13 cellular contexts compared by ENCODE assay signal in genomic region chr4:110472583-110473329, GRCh38. TPM values are rescaled to one million over a fixed set of nuclear protein-coding genes. Genes with fewer than 3 reads are reported as not detected.
"Had no signal": no experiment of that assay in that cellular context is flagged by ENCODE, and none has a peak within 500 bp of the region (broad histone marks: within the 10 kb centered on the region; RNA-seq: fewer than 3 reads in every experiment).

No MANE protein-coding gene starts in this region.

- H3K4me3 ChIP-seq: cardiac muscle cell, heart right ventricle, left ventricle myocardium inferior, pancreas, transverse colon had no signal

- ATAC-seq: heart right ventricle, pancreas had no signal

- DNase-seq: activated CD4-positive, alpha-beta T cell treated with anti-CD3 and anti-CD28 coated beads for 48 hours; activated naive CD4-positive, alpha-beta T cell treated with Interleukin-2 at 50 U/mL for 16 hours; heart right ventricle; left ventricle myocardium inferior; pancreas; retina; small intestine; T-helper 1 cell; transverse colon; WERI-Rb-1 had no signal

- H3K4me1 ChIP-seq: pancreas had no signal

- H3K36me3 ChIP-seq: cardiac muscle cell, heart right ventricle, left ventricle myocardium inferior, pancreas, transverse colon, WERI-Rb-1 had no signal

- H3K27me3 ChIP-seq: cardiac muscle cell, heart right ventricle had no signal

- H3K27ac ChIP-seq: cardiac muscle cell, heart right ventricle, left ventricle myocardium inferior, pancreas, transverse colon, WERI-Rb-1 had no signal

- H3K9me3 ChIP-seq: pancreas, transverse colon had no signal

RNA-seq across cellular contexts. Expression of gene ENPEP, which starts 3.2 kb away (rescaled TPM):
- total RNA-seq: endothelial cell of umbilical vein, fibroblast of lung had no signal
